In the genomic region with DNA sequence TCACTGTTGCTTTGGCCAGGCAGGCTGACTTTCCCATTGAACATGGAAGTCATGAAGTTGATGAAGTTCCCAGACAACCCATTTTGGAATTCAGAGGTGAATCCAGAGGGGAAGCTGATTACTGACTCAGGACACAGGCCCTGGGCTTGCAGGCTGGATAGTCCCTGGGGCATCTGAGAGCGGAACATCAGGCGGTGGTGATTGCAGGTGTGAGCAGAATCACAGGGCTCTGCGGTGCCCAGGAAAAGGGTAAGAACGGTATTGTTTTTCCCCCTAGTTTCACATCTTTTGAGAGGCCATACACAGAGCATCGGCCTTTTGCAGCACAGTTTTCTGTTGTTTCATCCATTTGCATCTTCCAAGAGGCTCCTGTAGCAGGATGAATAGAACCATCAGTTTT, we compare ENCODE assay signal across 33 cellular contexts.
"Had no signal": no experiment of that assay in that cellular context is flagged by ENCODE, and none has a peak within 500 bp of the region (broad histone marks: within the 10 kb centered on the region; RNA-seq: fewer than 3 reads in every experiment).

No MANE protein-coding gene starts in this region.

- H3K4me1 ChIP-seq: body of pancreas, breast epithelium had no signal

- H3K27me3 ChIP-seq: adrenal gland, body of pancreas, breast epithelium, MG63, Peyer's patch had no signal

- H3K27ac ChIP-seq: adrenal gland, body of pancreas, breast epithelium, Peyer's patch, VCaP had no signal

- H3K4me3 ChIP-seq: adrenal gland, body of pancreas, breast epithelium, MG63, Peyer's patch had no signal

- H3K36me3 ChIP-seq: adrenal gland, breast epithelium, MG63, Peyer's patch had no signal

- ATAC-seq: activated CD8-positive, alpha-beta memory T cell treated with anti-CD3 and anti-CD28 coated beads, Interleukin-2, amount 10 ng/mL, durations not matched to agents 7 days and 5 days; activated naive CD4-positive, alpha-beta T cell treated with anti-CD3 and anti-CD28 coated beads, Interleukin-2, amount 50 U/mL, for 72 hours; body of pancreas; PC-3; Right ventricle myocardium inferior had no signal

- H3K9me3 ChIP-seq: adrenal gland, body of pancreas, breast epithelium, MG63, Peyer's patch had no signal

- DNase-seq: activated B cell treated with CpG ODN at 0.5 μM for 24 hours; activated CD4-positive, alpha-beta memory T cell treated with anti-CD3 and anti-CD28 coated beads, Interleukin-2, amount 10 ng/mL, durations not matched to agents 7 days and 5 days; activated CD4-positive, alpha-beta T cell treated with anti-CD3 and anti-CD28 coated beads for 1 hour; activated CD4-positive, alpha-beta T cell treated with anti-CD3 and anti-CD28 coated beads for 48 hours; activated CD8-positive, alpha-beta memory T cell treated with anti-CD3 and anti-CD28 coated beads for 24 hours; activated CD8-positive, alpha-beta memory T cell treated with anti-CD3 and anti-CD28 coated beads, Interleukin-2, amount 10 ng/mL, durations not matched to agents 7 days and 5 days; activated CD8-positive, alpha-beta memory T cell treated with anti-CD3 and anti-CD28 coated beads, Interleukin-2, amount 50 U/mL, for 48 hours; activated gamma-delta T cell treated with Interleukin-2 at 50 U/mL for 16 hours; activated naive CD4-positive, alpha-beta T cell treated with anti-CD3 and anti-CD28 coated beads for 36 hours; activated T-cell treated with anti-CD3 and anti-CD28 coated beads, Interleukin-2, amount 50 U/mL, for 48 hours; adrenal gland; body of pancreas; Kasumi-1; MG63; MV-4-11; NCI-H1092; NCI-H1436 treated with DMSO at 0.1 percent for 48 hours; NCI-H1694 treated with DMSO at 0.1 percent for 48 hours; NCI-H2029; NCI-H345; NCI-H524 treated with DMSO at 0.1 percent for 48 hours; NK-92 treated with Interleukin-12 subunit alpha and Interleukin-12 subunit beta, amount 100 ng/mL, for 24 hours; PC-3; Peyer's patch; RPMI8226; SW 1271; T-helper 1 cell; T-helper 2 cell; T-helper 9 cell had no signal
